22 cellular contexts compared by ENCODE assay signal in genomic region chr3:41000471-41000870, GRCh38.
DNase-seq lines count a peak whose midpoint lies in the region; ATAC-seq and TF ChIP-seq lines count a peak whose summit lies in the region.
"Had no signal": no experiment of that assay in that cellular context is flagged by ENCODE, and none has a peak within 500 bp of the region (broad histone marks: within the 10 kb centered on the region; RNA-seq: fewer than 3 reads in every experiment).

No MANE protein-coding gene starts in this region.

- no peaks in the 10 kb centered on the region for H3K27me3 ChIP-seq in body of pancreas
- no peaks in the 10 kb centered on the region for H3K27me3 ChIP-seq in heart right ventricle
- H3K27me3 ChIP-seq: upper lobe of left lung had no signal

- WGBS in body of pancreas, 2 donors: 48 to 60% methylated on average over 6 of the region's 6 CpGs
- 36 to 41% methylated on average over 6 of the region's 6 CpGs for WGBS in heart right ventricle, 2 donors

- intact Hi-C loops in body of pancreas (cut with DNase I) (no loop called here), heart right ventricle (cut with DNase I) (no loop called here)

- H3K27me3 Mint-ChIP-seq in stimulated activated naive CD8-positive, alpha-beta T cell treated with anti-CD3 and anti-CD28 coated beads, Interleukin-15, amount 100 ng/mL, for 72 hours: peaks cover 6% of the 10 kb centered on the region

- TF ChIP-seq CTCF in body of pancreas (IDR thresholded peaks at IDR 0.05) (no peak), heart right ventricle (IDR thresholded peaks at IDR 0.05) (no peak)

- H3K4me1 ChIP-seq in body of pancreas: no peaks in the 10 kb centered on the region
- H3K4me1 ChIP-seq in heart right ventricle: peaks cover 0 to 31% (median 19%) of the 10 kb centered on the region in 9 donors

- ATAC-seq in body of pancreas (peak; percentile 21), heart right ventricle (peak; percentile 35 to 85 (median 60))
- ATAC-seq in stimulated activated naive CD8-positive, alpha-beta T cell treated with anti-CD3 and anti-CD28 coated beads, Interleukin-15, amount 100 ng/mL, for 72 hours: no peak
- ATAC-seq: HCT116, T-helper 17 cell had no signal

- H3K27ac Mint-ChIP-seq in stimulated activated naive CD8-positive, alpha-beta T cell treated with anti-CD3 and anti-CD28 coated beads, Interleukin-15, amount 100 ng/mL, for 72 hours: no peak overlapping the region
- H3K27ac Mint-ChIP-seq: activated CD4-positive, alpha-beta memory T cell treated with anti-CD3 and anti-CD28 coated beads for 36 hours; CD4-positive, alpha-beta memory T cell; nephron progenitor cell; T-helper 17 cell had no signal

- H3K36me3 ChIP-seq in body of pancreas (replicated peaks in 1 of 2; ENCODE audit: insufficient read depth in 1 of 2, low read depth in 2 of 2) (no peaks in the 10 kb centered on the region), heart right ventricle (no peaks in the 10 kb centered on the region)
- H3K36me3 ChIP-seq: upper lobe of left lung had no signal

- H3K27ac ChIP-seq in body of pancreas (no peak overlapping the region), heart right ventricle (no peak overlapping the region)
- H3K27ac ChIP-seq: dorsolateral prefrontal cortex, upper lobe of left lung had no signal

- H3K9me3 Mint-ChIP-seq in stimulated activated naive CD8-positive, alpha-beta T cell treated with anti-CD3 and anti-CD28 coated beads, Interleukin-15, amount 100 ng/mL, for 72 hours: no peaks in the 10 kb centered on the region
- H3K9me3 Mint-ChIP-seq: activated CD4-positive, alpha-beta memory T cell treated with anti-CD3 and anti-CD28 coated beads for 36 hours; nephron progenitor cell had no signal

- H3K4me1 Mint-ChIP-seq in stimulated activated naive CD8-positive, alpha-beta T cell treated with anti-CD3 and anti-CD28 coated beads, Interleukin-15, amount 100 ng/mL, for 72 hours: peaks cover 12% of the 10 kb centered on the region

- H3K9me3 ChIP-seq in body of pancreas: no peaks in the 10 kb centered on the region
- no peaks in the 10 kb centered on the region for H3K9me3 ChIP-seq in heart right ventricle
- H3K9me3 ChIP-seq: upper lobe of left lung had no signal

- TF ChIP-seq POLR2A in body of pancreas (IDR thresholded peaks at IDR 0.05): no peak

- DNase-seq in LHCN-M2 (ENCODE audit: low read depth): peak; percentile 46
- no peak for DNase-seq in body of pancreas
- DNase-seq in heart right ventricle: peak in 1 of 2 donors; percentile 43
- DNase-seq in stromal cell of bone marrow (ENCODE audit: low read depth): peak; percentile 87
- no peak for DNase-seq in NCI-H2107 (lab: John Stamatoyannopoulos, UW)
- no peak for DNase-seq in stimulated activated naive CD8-positive, alpha-beta T cell treated with anti-CD3 and anti-CD28 coated beads, Interleukin-15, amount 100 ng/mL, for 72 hours
- no peak for DNase-seq in GF-D8 (lab: John Stamatoyannopoulos, UW)
- DNase-seq in D341Med (ENCODE audit: low spot score): no peak
- DNase-seq: activated CD4-positive, alpha-beta memory T cell treated with anti-CD3 and anti-CD28 coated beads for 36 hours; activated naive CD4-positive, alpha-beta T cell treated with anti-CD3 and anti-CD28 coated beads, Interleukin-2, amount 50 U/mL, for 16 hours; activated T-cell treated with anti-CD3 and anti-CD28 coated beads, Interleukin-2, amount 50 U/mL, for 1 hour; CD4-positive, alpha-beta memory T cell; dorsolateral prefrontal cortex; mesendoderm; NCI-H1930; NCI-H510A treated with DMSO at 0.1 percent for 48 hours; nephron progenitor cell; SHP77 treated with DMSO at 0.1 percent for 48 hours; stimulated activated naive CD4-positive, alpha-beta T cell; T-helper 17 cell; upper lobe of left lung had no signal

- H3K4me3 ChIP-seq in body of pancreas: no peak overlapping the region
- no peak overlapping the region for H3K4me3 ChIP-seq in heart right ventricle
- H3K4me3 ChIP-seq: dorsolateral prefrontal cortex, upper lobe of left lung had no signal

- H3K4me3 Mint-ChIP-seq in stimulated activated naive CD8-positive, alpha-beta T cell treated with anti-CD3 and anti-CD28 coated beads, Interleukin-15, amount 100 ng/mL, for 72 hours: no peak overlapping the region
- H3K4me3 Mint-ChIP-seq: activated CD4-positive, alpha-beta memory T cell treated with anti-CD3 and anti-CD28 coated beads for 36 hours; CD4-positive, alpha-beta memory T cell; nephron progenitor cell; T-helper 17 cell had no signal

Comparison
In these comparisons a context has a peak if more than half of its experiments do, and no peak if none do; other contexts are left out.
1. DNase-seq: peak in LHCN-M2 (single experiment) and stromal cell of bone marrow (single experiment); none in body of pancreas (0 of 4), NCI-H2107 (single experiment), stimulated activated naive CD8-positive, alpha-beta T cell treated with anti-CD3 and anti-CD28 coated beads, Interleukin-15, amount 100 ng/mL, for 72 hours (0 of 2), GF-D8 (single experiment) and D341Med (single experiment).